ENCODE assay signal across 11 cellular contexts in the genomic region with DNA sequence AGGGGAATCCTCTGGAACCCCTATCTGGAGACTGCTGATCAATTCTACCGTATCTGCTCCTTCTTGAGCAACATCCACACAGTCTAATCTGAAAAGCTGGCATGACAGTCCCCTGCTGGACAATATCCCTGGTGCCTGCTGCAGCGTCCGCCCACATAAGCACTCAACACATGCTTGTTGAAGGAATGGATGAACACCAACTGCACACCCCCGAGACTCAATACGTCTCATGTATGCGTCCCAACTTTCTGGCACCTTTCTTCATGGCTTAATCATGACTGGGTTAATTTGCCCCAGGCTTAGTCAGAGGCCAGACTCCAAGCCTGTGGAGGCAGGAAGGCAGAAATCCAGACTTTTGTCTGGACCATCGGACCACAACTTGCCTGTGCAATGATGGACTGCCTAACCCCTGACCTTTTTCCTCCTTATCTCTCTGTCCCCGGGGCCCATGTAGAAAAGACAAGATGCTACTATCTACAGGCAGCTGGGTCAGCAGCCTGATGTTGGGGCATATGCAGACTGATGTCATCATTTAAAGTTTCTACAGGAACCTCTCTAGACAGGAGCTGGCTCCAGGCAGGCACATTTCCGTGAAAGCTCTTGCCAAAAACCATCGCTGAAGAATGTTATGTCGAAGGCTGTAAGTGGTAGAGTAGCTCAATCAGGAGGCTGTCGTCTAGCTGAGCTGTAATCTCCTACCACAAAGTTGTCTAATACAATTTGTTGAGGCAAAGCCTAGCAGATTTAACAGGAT.
DNase-seq lines count a peak whose midpoint lies in the region; ATAC-seq, FAIRE-seq and TF ChIP-seq lines count a peak whose summit lies in the region.
"Had no signal": no experiment of that assay in that cellular context is flagged by ENCODE, and none has a peak within 500 bp of the region (broad histone marks: within the 10 kb centered on the region; RNA-seq: fewer than 3 reads in every experiment).

No MANE protein-coding gene starts in this region.

- peaks cover 2% of the 10 kb centered on the region for H3K4me1 Mint-ChIP-seq in glutamatergic neuron (ENCODE audit: low read depth, unreplicated experiment)
- H3K4me1 Mint-ChIP-seq: activated naive CD8-positive, alpha-beta T cell treated with anti-CD3 and anti-CD28 coated beads for 36 hours; memory B cell had no signal

- peak; percentile 39 for FAIRE-seq in A549 (lab: Jason Lieb, UNC)
- FAIRE-seq in K562 (lab: Jason Lieb, UNC): peak; percentile 19

- BruUV-seq in K562 (replicated peaks; lab: Mats Ljungman, UMichigan): no TSS peak

- H3K4me3 ChIP-seq in A549 (no peak overlapping the region), K562 (no peak overlapping the region), spleen (no peak overlapping the region)

- H3K36me3 ChIP-seq in K562 (ENCODE audit: control insufficient read depth, insufficient read depth, low read length): no peaks in the 10 kb centered on the region
- no peaks in the 10 kb centered on the region for H3K36me3 ChIP-seq in spleen

- H3K27me3 Mint-ChIP-seq in glutamatergic neuron (ENCODE audit: unreplicated experiment): no peaks in the 10 kb centered on the region

- H3K4me2 ChIP-seq in A549: peak overlapping the region; percentile 68
- no peak overlapping the region for H3K4me2 ChIP-seq in K562 (ENCODE audit: insufficient read depth, low read length)

- H3K4me3 Mint-ChIP-seq in glutamatergic neuron (ENCODE audit: unreplicated experiment): no peak overlapping the region
- H3K4me3 Mint-ChIP-seq: activated naive CD8-positive, alpha-beta T cell treated with anti-CD3 and anti-CD28 coated beads for 36 hours; memory B cell had no signal

- H3K9ac ChIP-seq in K562 (ENCODE audit: insufficient read depth in 1 of 2, low read depth in 2 of 2, low read length in 2 of 2): no peak overlapping the region

- H3K27ac ChIP-seq in A549 (peak overlapping the region; percentile 79 to 89), K562 (ENCODE audit: extremely low read depth, low read depth, low read length) (no peak overlapping the region), spleen (peak overlapping the region in 1 of 8 donors; percentile 17)
- H3K27ac ChIP-seq: C4-2B had no signal

- H3K9me3 ChIP-seq in A549 (0 out of 3 replicates have a peak, but pooled peaks cover 7% of the 10 kb centered on the region), K562 (replicated peaks; ENCODE audit: control insufficient read depth, insufficient read depth, low read depth, low read length) (no peaks in the 10 kb centered on the region), spleen (no peaks in the 10 kb centered on the region)

- H3K79me2 ChIP-seq in K562 (ENCODE audit: control insufficient read depth, insufficient read depth, low read length): no peaks in the 10 kb centered on the region

- H4K20me1 ChIP-seq in K562 (replicated peaks; ENCODE audit: control insufficient read depth, insufficient read depth, low read length): no peaks in the 10 kb centered on the region

- no peak overlapping the region for H2AFZ ChIP-seq in K562 (ENCODE audit: low read depth, low read length)

- CTCF ChIA-PET in A549 (lab: Yijun Ruan, JAX) (interaction anchor here (0.6 to 3.5 kb wide), 23 partner anchors 8 to 186 kb away, joined by 3 to 30 read pairs (median 4); partner anchors contain the start of gene TPM1), K562 (lab: Yijun Ruan, JAX; ENCODE audit: low intra/inter-chr PET ratio) (no interaction called here)

- in situ Hi-C loops in K562 (cut with MboI): no loop called here

- ATAC-seq in A549 (peak; percentile 88 to 93), K562 (peak; percentile 51), HG03175 (IDR thresholded peaks at IDR 0.05; ENCODE audit: unreplicated experiment) (no peak)

- POLR2A ChIA-PET in A549 (lab: Yijun Ruan, JAX): interaction anchor here (0.7 to 2.2 kb wide), 7 partner anchors 12 to 119 kb away, joined by 4 to 11 read pairs (median 6); partner anchors contain the start of gene TPM1
- POLR2A ChIA-PET in K562 (lab: Yijun Ruan, JAX): no interaction called here

- TF ChIP-seq EP300 in A549 (IDR thresholded peaks at IDR 0.05) (peak; percentile 66 to 68; a peak in 3 of 5 replicates), K562 (IDR thresholded peaks at IDR 0.05; ENCODE audit: low read length) (no peak)

- 16% methylated on average over 12 of the region's 12 CpGs for WGBS in A549 (ENCODE audit: missing lambda C conversion rate)
- WGBS in K562 (ENCODE audit: insufficient coverage, low coverage, missing lambda C conversion rate): 1% methylated on average over 12 of the region's 12 CpGs
- WGBS in spleen, 5 donors: 60 to 80% (median 73%) methylated on average over 12 of the region's 12 CpGs

- peak; percentile 61 to 65 for TF ChIP-seq RAD21 in A549 (conservative IDR thresholded peaks at IDR 0.05 in 1 of 2, IDR thresholded peaks at IDR 0.05 in 1 of 2)
- no peak for TF ChIP-seq RAD21 in K562 (CRISPR knock-in tag; conservative IDR thresholded peaks at IDR 0.05 in 1 of 2, IDR thresholded peaks at IDR 0.05 in 1 of 2)

- H3K9me3 Mint-ChIP-seq in glutamatergic neuron (ENCODE audit: unreplicated experiment): no peaks in the 10 kb centered on the region
- H3K9me3 Mint-ChIP-seq: activated naive CD8-positive, alpha-beta T cell treated with anti-CD3 and anti-CD28 coated beads for 36 hours; memory B cell had no signal

- H3K27ac Mint-ChIP-seq in glutamatergic neuron (ENCODE audit: unreplicated experiment): no peak overlapping the region
- H3K27ac Mint-ChIP-seq: activated naive CD8-positive, alpha-beta T cell treated with anti-CD3 and anti-CD28 coated beads for 36 hours; memory B cell had no signal

- H3K36me3 Mint-ChIP-seq in glutamatergic neuron (ENCODE audit: unreplicated experiment): no peaks in the 10 kb centered on the region
- H3K36me3 Mint-ChIP-seq: activated naive CD8-positive, alpha-beta T cell treated with anti-CD3 and anti-CD28 coated beads for 36 hours; memory B cell had no signal

- H3K27me3 ChIP-seq in K562 (ENCODE audit: control insufficient read depth in 2 of 2, insufficient read depth in 2 of 2, low read length in 2 of 2) (peaks cover 0 to 26% of the 10 kb centered on the region in 2 experiments; a peak in 2 of 5 replicates), spleen (replicated peaks in 1 of 7) (no peaks in the 10 kb centered on the region)

- H3K9me1 ChIP-seq in K562 (ENCODE audit: control insufficient read depth, insufficient read depth, low read length): no peaks in the 10 kb centered on the region

- peak; percentile 76 to 87 for DNase-seq in A549 (ENCODE audit: low read depth in 1 of 2, low spot score in 1 of 2)
- peak; percentile 33 for DNase-seq in HT-29 (ENCODE audit: low spot score)
- DNase-seq in K562 (ENCODE audit: extremely low read depth in 1 of 4, low spot score in 3 of 4): peak in 2 of 4 experiments; percentile 17 to 34
- peak; percentile 83 for DNase-seq in kidney glomerular epithelial cell (lab: John Stamatoyannopoulos, UW)
- DNase-seq in spleen: no peak
- no peak for DNase-seq in glutamatergic neuron
- no peak for DNase-seq in DMS153 treated with DMSO at 0.1 percent for 48 hours (lab: John Stamatoyannopoulos, UW; ENCODE audit: unreplicated experiment)
- DNase-seq: activated naive CD8-positive, alpha-beta T cell treated with anti-CD3 and anti-CD28 coated beads for 36 hours had no signal

- intact Hi-C loops in K562 (cut with micrococcal nuclease): no loop called here
- intact Hi-C loops in spleen (cut with DNase I; ENCODE audit: low total_unique reads): no loop called here

- TF ChIP-seq POLR2A in A549 (IDR thresholded peaks at IDR 0.05; ENCODE audit: low read length) (no peak), K562 (conservative IDR thresholded peaks at IDR 0.05) (no peak), spleen (IDR thresholded peaks at IDR 0.05) (no peak)

- TF ChIP-seq CTCF in A549 (IDR thresholded peaks at IDR 0.05) (peak; percentile 49; the same call in 2 of the 3 replicates), K562 (IDR thresholded peaks at IDR 0.05 in 2 of 3, conservative IDR thresholded peaks at IDR 0.05 in 1 of 3; ENCODE audit: insufficient read depth in 2 of 3, low read depth in 1 of 3, low read length in 3 of 3) (peak in 1 of 3 experiments; percentile 15; a peak in 2 of 6 replicates), spleen (IDR thresholded peaks at IDR 0.05 in 8 of 11, conservative IDR thresholded peaks at IDR 0.05 in 3 of 11) (no peak), glutamatergic neuron (IDR thresholded peaks at IDR 0.05; ENCODE audit: partially characterized antibody, unreplicated experiment) (no peak)

- peaks cover 42% of the 10 kb centered on the region for H3K4me1 ChIP-seq in A549
- peaks cover 0 to 2% of the 10 kb centered on the region in 2 experiments; a peak in 1 of 5 replicates for H3K4me1 ChIP-seq in K562 (replicated peaks in 1 of 2; ENCODE audit: control insufficient read depth in 2 of 2, insufficient read depth in 2 of 2, low read length in 2 of 2)
- H3K4me1 ChIP-seq in spleen: peaks cover 0 to 22% (median 0%) of the 10 kb centered on the region in 6 donors

TF ChIP-seq in A549, 52 proteins besides CTCF, POLR2A, EP300 and RAD21 (continues in another document):
- TF ChIP-seq, protein P1, sequence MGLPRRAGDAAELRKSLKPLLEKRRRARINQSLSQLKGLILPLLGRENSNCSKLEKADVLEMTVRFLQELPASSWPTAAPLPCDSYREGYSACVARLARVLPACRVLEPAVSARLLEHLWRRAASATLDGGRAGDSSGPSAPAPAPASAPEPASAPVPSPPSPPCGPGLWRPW (IDR thresholded peaks at IDR 0.05): 0 out of 2 replicates have a peak, but pooled peaks have one; percentile 4
- TF ChIP-seq FOSB (CRISPR knock-in tag; IDR thresholded peaks at IDR 0.05) (no peak), JUN (IDR thresholded peaks at IDR 0.05) (peak in 1 of 2 experiments; percentile 47; a peak in 1 of 5 replicates), JUNB (IDR thresholded peaks at IDR 0.05) (peak; percentile 60; the same call in 1 of the 2 replicates), SMC3 (IDR thresholded peaks at IDR 0.05) (peak; percentile 67)

TF ChIP-seq in K562, 482 proteins besides CTCF, POLR2A, EP300 and RAD21 (continues in another document):
- TF ChIP-seq SMAD4 (CRISPR knock-in tag; conservative IDR thresholded peaks at IDR 0.05) (peak; percentile 92), RAD51 (IDR thresholded peaks at IDR 0.05; ENCODE audit: borderline replicate concordance, low read depth) (no peak), ZC3H8 (IDR thresholded peaks at IDR 0.05) (no peak), VEZF1 (CRISPR knock-in tag; IDR thresholded peaks at IDR 0.05) (no peak), NEUROD1 (IDR thresholded peaks at IDR 0.05; ENCODE audit: borderline replicate concordance, low read depth, low read length, partially characterized antibody) (no peak)

Comparison
In these comparisons a context has a peak if more than half of its experiments do, and no peak if none do; other contexts are left out.
1. DNase-seq: peak in A549 (2 of 2), HT-29 (single experiment) and kidney glomerular epithelial cell (single experiment); none in spleen (single experiment), glutamatergic neuron (single experiment) and DMS153 treated with DMSO at 0.1 percent for 48 hours (single experiment).
2. Of the 35 proteins assayed by ChIP-seq in both K562 and A549: peak only in K562: none; only in A549: E2F6, EP300, JUNB, MAFK, MAX, RAD21 and 1 more; in both: none; in neither: 24; mixed calls (peak in some experiments, not most) for 4.